8 cellular contexts compared by ENCODE assay signal in the genomic region with DNA sequence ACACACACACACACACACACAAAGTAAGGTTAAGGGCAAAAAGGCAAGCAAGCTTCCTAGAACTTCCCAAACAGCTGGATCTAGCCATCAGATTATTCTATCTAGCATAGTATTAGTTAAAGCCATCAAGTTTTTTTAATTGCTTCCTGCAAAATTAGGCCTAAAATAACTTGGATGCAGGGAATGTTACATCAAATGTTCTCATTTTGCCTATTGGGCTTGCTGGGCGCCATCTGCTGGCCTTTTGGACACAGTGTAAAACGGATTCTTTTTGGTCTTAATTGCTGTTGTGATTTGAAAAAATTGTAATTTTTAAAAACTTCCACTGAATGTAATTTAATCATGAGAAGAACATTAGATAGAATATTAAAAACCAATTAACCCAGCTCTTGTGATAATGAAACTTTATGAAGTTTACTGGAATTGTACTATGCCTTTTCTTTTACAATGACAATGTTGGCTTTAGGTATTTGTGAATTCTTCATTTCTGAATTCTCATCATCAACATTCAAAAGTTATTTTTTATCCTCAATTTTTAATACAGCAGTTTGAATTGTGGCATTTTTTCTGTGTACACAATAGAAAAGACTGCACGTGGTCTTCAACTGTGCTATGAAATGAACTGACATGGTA. TPM values are rescaled to one million over a fixed set of nuclear protein-coding genes. Genes with fewer than 3 reads are reported as not detected.
DNase-seq lines count a peak whose midpoint lies in the region; ATAC-seq and TF ChIP-seq lines count a peak whose summit lies in the region.

No MANE protein-coding gene starts in this region.

- no peak overlapping the region for H2BK12ac ChIP-seq in neuronal stem cell (ENCODE audit: low read length)

- H4K20me1 ChIP-seq in fibroblast of lung (ENCODE audit: control insufficient read depth, extremely low read depth, insufficient read depth, low read length) = no peaks in the 10 kb centered on the region

- no peak overlapping the region for H4K91ac ChIP-seq in neuronal stem cell (ENCODE audit: low read depth, low read length, poor library complexity)

- H2BK120ac ChIP-seq in neuronal stem cell (ENCODE audit: low read depth, low read length) = no peak overlapping the region

- H3K79me1 ChIP-seq in neuronal stem cell (ENCODE audit: low read depth, low read length) = peaks cover 7% of the 10 kb centered on the region

- no peak overlapping the region for H3K4ac ChIP-seq in neuronal stem cell (ENCODE audit: low read length)

- H4K8ac ChIP-seq in neuronal stem cell (ENCODE audit: low read depth, low read length) = no peak overlapping the region

- CTCF ChIA-PET in GM10248 (lab: Yijun Ruan, JAX) = interaction anchor here (0.8 to 8.5 kb wide), 18 partner anchors 9 to 810 kb away, joined by 3 to 76 read pairs (median 6); partner anchors contain the start of gene SLX4IP

- H3K36me3 ChIP-seq in fibroblast of lung (ENCODE audit: control insufficient read depth, insufficient read depth, low read length) (no peaks in the 10 kb centered on the region), neuronal stem cell (replicated peaks in 1 of 2; ENCODE audit: control insufficient read depth in 2 of 2, insufficient read depth in 2 of 2, low read length in 2 of 2) (peaks cover 3 to 25% of the 10 kb centered on the region in 2 donors)

- H2AFZ ChIP-seq in fibroblast of lung (ENCODE audit: low read length) (no peak overlapping the region), neuronal stem cell (ENCODE audit: low read length) (no peak overlapping the region)

- DNase-seq in A172 (ENCODE audit: low spot score) = peak; percentile 48
- peak; percentile 31 for DNase-seq in GM10248 (ENCODE audit: extremely low spot score)
- DNase-seq in NCI-H2196 (lab: John Stamatoyannopoulos, UW; ENCODE audit: unreplicated experiment) = peak; percentile 65
- peak; percentile 44 for DNase-seq in activated CD8-positive, alpha-beta memory T cell treated with anti-CD3 and anti-CD28 coated beads, Interleukin-2, amount 50 U/mL, for 4 hours
- DNase-seq in fibroblast of lung (ENCODE audit: low read depth in 2 of 2) = peak; percentile 65 to 85
- peak; percentile 42 for DNase-seq in neuronal stem cell (ENCODE audit: low spot score)

- no peak overlapping the region for H3K4me3 ChIP-seq in fibroblast of lung (replicated peaks in 1 of 4; ENCODE audit: control extremely low read depth in 1 of 4, insufficient read depth in 1 of 4, low read depth in 3 of 4, low read length in 4 of 4)
- H3K4me3 ChIP-seq in neuronal stem cell (ENCODE audit: low read length in 2 of 2) = no peak overlapping the region

- H3K9me3 ChIP-seq in fibroblast of lung (ENCODE audit: control insufficient read depth, insufficient read depth, low read depth, low read length) (no peaks in the 10 kb centered on the region), neuronal stem cell (replicated peaks in 1 of 2; ENCODE audit: control insufficient read depth in 2 of 2, insufficient read depth in 1 of 2, low read depth in 1 of 2, low read length in 2 of 2) (peaks cover 0 to 5% of the 10 kb centered on the region in 2 donors)

- H3K27ac ChIP-seq in fibroblast of lung (ENCODE audit: insufficient read depth, low read length) (no peak overlapping the region), neuronal stem cell (replicated peaks; ENCODE audit: low read length) (no peak overlapping the region)

- H3K4me2 ChIP-seq in fibroblast of lung (ENCODE audit: extremely low read depth, insufficient read depth, low read length) (no peak overlapping the region), neuronal stem cell (ENCODE audit: insufficient read depth, low read length, poor library complexity, severe bottlenecking) (no peak overlapping the region)

- H3K9ac ChIP-seq in fibroblast of lung (ENCODE audit: insufficient read depth, low read length) (no peak overlapping the region), neuronal stem cell (ENCODE audit: low read depth, low read length, poor library complexity) (no peak overlapping the region)

- H2BK5ac ChIP-seq in neuronal stem cell (ENCODE audit: low read length) = no peak overlapping the region

- H3K18ac ChIP-seq in neuronal stem cell (ENCODE audit: low read length) = no peak overlapping the region

- WGBS in neuronal stem cell (ENCODE audit: extremely low coverage in 2 of 2, insufficient read length in 2 of 2, insufficient replicate concordance in 1 of 2), 2 donors = no CpG with 5 or more reads among the region's 3 CpGs

- no peak overlapping the region for H3K23ac ChIP-seq in neuronal stem cell (ENCODE audit: low read depth, low read length, poor library complexity)

- POLR2A ChIA-PET in GM10248 (lab: Yijun Ruan, JAX) = no interaction called here

- no peak overlapping the region for H3K14ac ChIP-seq in neuronal stem cell (ENCODE audit: low read length)

- H3K4me1 ChIP-seq in fibroblast of lung (ENCODE audit: control insufficient read depth, extremely low read depth, insufficient read depth, low read length) (no peaks in the 10 kb centered on the region), neuronal stem cell (ENCODE audit: control insufficient read depth in 2 of 2, insufficient read depth in 1 of 2, low read depth in 1 of 2, low read length in 2 of 2) (peaks cover 0 to 5% of the 10 kb centered on the region in 2 donors)

- H2BK15ac ChIP-seq in neuronal stem cell (ENCODE audit: low read length) = no peak overlapping the region

- ATAC-seq in HG02938 (IDR thresholded peaks at IDR 0.05; ENCODE audit: unreplicated experiment) (no peak), HG02885 (IDR thresholded peaks at IDR 0.05; ENCODE audit: poor library complexity, unreplicated experiment) (no peak)

- H3K27me3 ChIP-seq in fibroblast of lung (ENCODE audit: control insufficient read depth, insufficient read depth, low read length) (no peaks in the 10 kb centered on the region), neuronal stem cell (ENCODE audit: control insufficient read depth in 3 of 3, insufficient read depth in 3 of 3, low read depth in 1 of 3, low read length in 3 of 3) (no peaks in the 10 kb centered on the region)

- no peak overlapping the region for H2AK5ac ChIP-seq in neuronal stem cell (ENCODE audit: low read depth, low read length)

- peak; percentile 76 for TF ChIP-seq CTCF in GM10248 (IDR thresholded peaks at IDR 0.05; ENCODE audit: control extremely low read depth, extremely low read depth, low read depth, missing control alignments)
- TF ChIP-seq CTCF in fibroblast of lung (conservative IDR thresholded peaks at IDR 0.05 in 1 of 2, IDR thresholded peaks at IDR 0.05 in 1 of 2; ENCODE audit: low read depth in 1 of 2, low read length in 2 of 2) = peak; percentile 86 to 94

- peaks cover 44% of the 10 kb centered on the region for H3K79me2 ChIP-seq in fibroblast of lung (ENCODE audit: control insufficient read depth, insufficient read depth, low read length)

RNA-seq across cellular contexts. Expression of gene MKKS, which starts 6.8 kb away (rescaled TPM):
- total RNA-seq in A172 (2014; rRNA removed; shearing (Covaris generic)) = 9.8 and 11.2 TPM in 2 replicates
- 5.9 and 6.4 TPM in 2 replicates for total RNA-seq in fibroblast of lung
- 13.1 and 13.5 TPM in 2 replicates for polyA plus RNA-seq in fibroblast of lung
- polyA plus RNA-seq in fibroblast of lung (2012) = 7.9 and 9.6 TPM in 2 replicates
- polyA minus RNA-seq in fibroblast of lung (ENCODE audit: low replicate concordance) = 4.0 and 4.4 TPM in 2 replicates
- polyA plus RNA-seq in neuronal stem cell (2013, experiment 1 of 2) = 31.2 TPM
- polyA plus RNA-seq in neuronal stem cell (2013, experiment 2 of 2) = 31.1 TPM

RNA-seq across cellular contexts. Expression of gene SLX4IP, which starts 7.9 kb away (rescaled TPM):
- 5.7 and 5.9 TPM in 2 replicates for total RNA-seq in A172 (2014; rRNA removed; shearing (Covaris generic))
- 4.4 and 8.1 TPM in 2 replicates for total RNA-seq in fibroblast of lung
- polyA plus RNA-seq in fibroblast of lung = 1.6 and 1.9 TPM in 2 replicates
- polyA plus RNA-seq in fibroblast of lung (2012) = 1.3 and 1.4 TPM in 2 replicates
- polyA minus RNA-seq in fibroblast of lung (ENCODE audit: low replicate concordance) = 3.0 and 3.1 TPM in 2 replicates
- polyA plus RNA-seq in neuronal stem cell (2013, experiment 1 of 2) = 3.3 TPM
- polyA plus RNA-seq in neuronal stem cell (2013, experiment 2 of 2) = 3.3 TPM
